8 cellular contexts compared by ENCODE assay signal in the genomic region with DNA sequence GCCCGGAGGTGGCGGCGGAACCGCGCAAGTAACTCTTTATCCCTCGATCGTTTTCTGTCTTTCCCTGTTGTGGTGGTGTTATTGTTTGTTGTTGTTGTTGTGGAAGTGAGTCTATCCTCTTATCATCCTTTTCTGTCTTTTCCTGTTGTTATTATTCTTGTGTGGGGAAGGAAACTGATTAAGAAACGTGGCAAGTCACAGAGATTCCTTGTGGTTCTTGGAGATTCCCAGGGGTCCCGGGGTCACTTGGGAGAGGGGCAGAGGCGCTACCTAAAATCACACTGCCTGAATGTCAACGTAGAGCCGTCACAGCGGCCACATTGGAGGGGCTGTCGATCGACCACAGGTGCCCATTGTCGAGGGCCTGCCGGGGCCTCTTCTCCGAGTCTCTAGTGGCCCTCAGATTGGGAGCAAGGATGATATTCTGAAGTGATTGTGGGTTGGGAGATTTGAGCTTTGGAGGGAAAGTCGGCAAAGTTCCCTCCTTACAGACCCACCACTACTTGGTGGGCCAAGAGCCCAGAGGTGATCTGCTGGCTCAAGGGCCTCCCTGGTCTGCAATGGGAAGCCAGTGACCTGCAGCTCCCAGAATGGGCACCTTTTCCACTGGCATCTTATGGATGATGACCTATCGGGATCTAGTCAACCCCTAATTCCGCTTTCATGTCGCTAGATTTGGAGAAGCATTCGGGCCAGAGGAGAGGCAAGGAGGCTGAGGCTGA. TPM values are rescaled to one million over a fixed set of nuclear protein-coding genes. Genes with fewer than 3 reads are reported as not detected.
DNase-seq lines count a peak whose midpoint lies in the region; ATAC-seq and TF ChIP-seq lines count a peak whose summit lies in the region.

No MANE protein-coding gene starts in this region.

- H3K36me3 Mint-ChIP-seq in activated CD4-positive, alpha-beta T cell treated with anti-CD3 and anti-CD28 coated beads, Interleukin-2, amount 10 ng/mL, durations not matched to agents 7 days and 5 days (ENCODE audit: low read depth) = peaks cover 45% of the 10 kb centered on the region

- H3K27ac ChIP-seq in left lung (peak overlapping the region; percentile 96 to 98), tibial nerve (peak overlapping the region; percentile 98 to 99 (median 98))

- TF ChIP-seq CTCF in astrocyte of the cerebellum (IDR thresholded peaks at IDR 0.05; ENCODE audit: low read depth, low read length, missing control alignments) (no peak), left lung (IDR thresholded peaks at IDR 0.05) (no peak), tibial nerve (IDR thresholded peaks at IDR 0.05) (no peak)

- H3K36me3 ChIP-seq in left lung = peaks cover 0 to 5% of the 10 kb centered on the region in 2 donors
- H3K36me3 ChIP-seq in tibial nerve = no peaks in the 10 kb centered on the region

- H3K4me1 Mint-ChIP-seq in activated CD4-positive, alpha-beta T cell treated with anti-CD3 and anti-CD28 coated beads, Interleukin-2, amount 10 ng/mL, durations not matched to agents 7 days and 5 days = peaks cover 69% of the 10 kb centered on the region

- H3K4me3 ChIP-seq in astrocyte of the cerebellum (ENCODE audit: low read depth, low read length) (peak overlapping the region; percentile 79), left lung (peak overlapping the region; percentile 70 to 90), tibial nerve (peak overlapping the region; percentile 88 to 96 (median 91))

- H3K4me3 Mint-ChIP-seq in activated CD4-positive, alpha-beta T cell treated with anti-CD3 and anti-CD28 coated beads, Interleukin-2, amount 10 ng/mL, durations not matched to agents 7 days and 5 days = peak overlapping the region; percentile 96

- CTCF ChIA-PET in activated CD4-positive, alpha-beta T cell treated with anti-CD3 and anti-CD28 coated beads, Interleukin-2, amount 10 ng/mL, durations not matched to agents 7 days and 5 days (lab: Charles Lee) = interaction anchor here (1.3 to 4.7 kb wide), 4 partner anchors 121 to 1135 kb away, joined by 3 to 107 read pairs (median 10); partner anchors contain the start of genes DTX3L and PARP9

- H3K9me3 Mint-ChIP-seq in activated CD4-positive, alpha-beta T cell treated with anti-CD3 and anti-CD28 coated beads, Interleukin-2, amount 10 ng/mL, durations not matched to agents 7 days and 5 days = no peaks in the 10 kb centered on the region

- H3K27ac Mint-ChIP-seq in activated CD4-positive, alpha-beta T cell treated with anti-CD3 and anti-CD28 coated beads, Interleukin-2, amount 10 ng/mL, durations not matched to agents 7 days and 5 days = peak overlapping the region; percentile 99

- TF ChIP-seq POLR2A in tibial nerve (IDR thresholded peaks at IDR 0.05) = no peak

- intact Hi-C loops in left lung (cut with DNase I) = no loop called here

- H3K27me3 ChIP-seq in left lung (no peaks in the 10 kb centered on the region), tibial nerve (no peaks in the 10 kb centered on the region)

- WGBS in tibial nerve, 2 donors = 40 to 41% methylated on average over 23 of the region's 23 CpGs

- no peak for DNase-seq in activated CD4-positive, alpha-beta T cell treated with anti-CD3 and anti-CD28 coated beads, Interleukin-2, amount 10 ng/mL, durations not matched to agents 7 days and 5 days
- DNase-seq in activated CD4-positive, alpha-beta T cell treated with anti-CD3 and anti-CD28 coated beads for 4 hours = no peak
- DNase-seq in astrocyte of the cerebellum (ENCODE audit: low read depth) (no peak), left lung (no peak), tibial nerve (ENCODE audit: low spot score in 2 of 2) (no peak), SKM-1 treated with dmso at 0.1 percent for 144 hours (lab: John Stamatoyannopoulos, UW; ENCODE audit: unreplicated experiment) (no peak), HuH-7 (ENCODE audit: low spot score) (no peak)

- H3K4me1 ChIP-seq in left lung = peaks cover 13 to 58% of the 10 kb centered on the region in 2 donors
- H3K4me1 ChIP-seq in tibial nerve = peaks cover 0 to 38% (median 13%) of the 10 kb centered on the region in 4 donors

- POLR2A ChIA-PET in activated CD4-positive, alpha-beta T cell treated with anti-CD3 and anti-CD28 coated beads, Interleukin-2, amount 10 ng/mL, durations not matched to agents 7 days and 5 days (lab: Charles Lee) = no interaction called here

- TF ChIP-seq EP300 in tibial nerve (IDR thresholded peaks at IDR 0.05) = no peak

- H3K9me3 ChIP-seq in left lung = no peaks in the 10 kb centered on the region
- H3K9me3 ChIP-seq in tibial nerve = no peaks in the 10 kb centered on the region

- H3K27me3 Mint-ChIP-seq in activated CD4-positive, alpha-beta T cell treated with anti-CD3 and anti-CD28 coated beads, Interleukin-2, amount 10 ng/mL, durations not matched to agents 7 days and 5 days = no peaks in the 10 kb centered on the region

- ATAC-seq in left lung = peak; percentile 1
- no peak for ATAC-seq in HG03442 (IDR thresholded peaks at IDR 0.05; ENCODE audit: unreplicated experiment)

- in situ Hi-C loops in astrocyte of the cerebellum (cut with HindIII; ENCODE audit: low sequenced_read_pairs) = no loop called here

RNA-seq across cellular contexts. Expression of gene PARP14, which starts 0.8 kb away (rescaled TPM):
- 100 to 1,000 TPM; 147 to 158 TPM for total RNA-seq in activated CD4-positive, alpha-beta T cell treated with anti-CD3 and anti-CD28 coated beads, Interleukin-2, amount 10 ng/mL, durations not matched to agents 7 days and 5 days
- total RNA-seq in left lung (100 to 1,000 TPM; 119 to 138 TPM), tibial nerve (10 to 100 TPM; 31.6 to 56.2 (median 38.4) TPM)
